ENCODE assay signal across 4 cellular contexts in genomic region chr1:8040586-8040985, GRCh38.
TF ChIP-seq lines count a peak whose summit lies in the region.

No MANE protein-coding gene starts in this region.

TF ChIP-seq in A549, 52 proteins besides CTCF, POLR2A, EP300 and RAD21 (continues in another document):
- TF ChIP-seq SMC3 (IDR thresholded peaks at IDR 0.05): no peak; the same call in 2 of the 3 replicates
- no peak for TF ChIP-seq ESRRA (IDR thresholded peaks at IDR 0.05; ENCODE audit: borderline replicate concordance, low read length)
- peak; percentile 63 for TF ChIP-seq FOSL2 (IDR thresholded peaks at IDR 0.05)
- TF ChIP-seq FOSL2 (CRISPR knock-in tag; IDR thresholded peaks at IDR 0.05): peak; percentile 90
- TF ChIP-seq, protein P1, sequence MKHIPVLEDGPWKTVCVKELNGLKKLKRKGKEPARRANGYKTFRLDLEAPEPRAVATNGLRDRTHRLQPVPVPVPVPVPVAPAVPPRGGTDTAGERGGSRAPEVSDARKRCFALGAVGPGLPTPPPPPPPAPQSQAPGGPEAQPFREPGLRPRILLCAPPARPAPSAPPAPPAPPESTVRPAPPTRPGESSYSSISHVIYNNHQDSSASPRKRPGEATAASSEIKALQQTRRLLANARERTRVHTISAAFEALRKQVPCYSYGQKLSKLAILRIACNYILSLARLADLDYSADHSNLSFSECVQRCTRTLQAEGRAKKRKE (CRISPR knock-in tag; IDR thresholded peaks at IDR 0.05; ENCODE audit: low read depth): peak; percentile 45; the same call in 1 of the 2 replicates
- peak; percentile 34; the same call in 1 of the 2 replicates for TF ChIP-seq GATA3 (IDR thresholded peaks at IDR 0.05; ENCODE audit: borderline replicate concordance)
- no peak for TF ChIP-seq HOXA7 (CRISPR knock-in tag; IDR thresholded peaks at IDR 0.05)
- TF ChIP-seq NFE2L2 (conservative IDR thresholded peaks at IDR 0.05; ENCODE audit: low read length): 0 out of 2 replicates have a peak, but pooled peaks have one; percentile 27
- TF ChIP-seq ZSCAN20 (CRISPR knock-in tag; IDR thresholded peaks at IDR 0.05): peak; percentile 93
- TF ChIP-seq HEYL (CRISPR knock-in tag; IDR thresholded peaks at IDR 0.05): no peak; the same call in 1 of the 2 replicates
- TF ChIP-seq JUN (IDR thresholded peaks at IDR 0.05): peak in 1 of 2 experiments; percentile 45; a peak in 1 of 5 replicates
- TF ChIP-seq MAFK (IDR thresholded peaks at IDR 0.05; ENCODE audit: partially characterized antibody): peak; percentile 76
- no peak for TF ChIP-seq NPAS2 (CRISPR knock-in tag; IDR thresholded peaks at IDR 0.05; ENCODE audit: borderline replicate concordance)
- no peak for TF ChIP-seq CBX8 (IDR thresholded peaks at IDR 0.05)
- no peak for TF ChIP-seq HMGXB4 (CRISPR knock-in tag; IDR thresholded peaks at IDR 0.05; ENCODE audit: borderline replicate concordance)
- no peak for TF ChIP-seq FOSB (CRISPR knock-in tag; IDR thresholded peaks at IDR 0.05)
- TF ChIP-seq RFX5 (IDR thresholded peaks at IDR 0.05): no peak
- TF ChIP-seq CBX2 (IDR thresholded peaks at IDR 0.05; ENCODE audit: borderline replicate concordance, low read depth): no peak
- TF ChIP-seq KDM1A (IDR thresholded peaks at IDR 0.05; ENCODE audit: low read depth): no peak

TF ChIP-seq in IMR-90, 13 proteins besides CTCF, POLR2A, EP300 and RAD21:
- TF ChIP-seq MXI1 (IDR thresholded peaks at IDR 0.05; ENCODE audit: borderline replicate concordance, low read depth, low read length) (no peak), MAFK (IDR thresholded peaks at IDR 0.05; ENCODE audit: low read depth, low read length) (peak; percentile 35; the same call in 1 of the 2 replicates), MAZ (IDR thresholded peaks at IDR 0.05; ENCODE audit: borderline replicate concordance, low read depth, low read length) (no peak), FOS (IDR thresholded peaks at IDR 0.05; ENCODE audit: low read depth, low read length) (peak; percentile 67), NFE2L2 (IDR thresholded peaks at IDR 0.05; ENCODE audit: low read depth, low read length) (peak; percentile 77)
TF ChIP-seq in IMR-90: peak in this region for 3.

TF ChIP-seq in GM12878, 131 proteins besides CTCF, POLR2A, EP300 and RAD21:
- TF ChIP-seq RAD51 (IDR thresholded peaks at IDR 0.05) (no peak), SIN3A (IDR thresholded peaks at IDR 0.05; ENCODE audit: low read depth, low read length) (no peak), ATF3 (IDR thresholded peaks at IDR 0.05; ENCODE audit: borderline replicate concordance, extremely low read depth, low read depth, low read length) (no peak), RUNX3 (IDR thresholded peaks at IDR 0.05; ENCODE audit: low read length) (no peak), IRF4 (IDR thresholded peaks at IDR 0.05; ENCODE audit: low read depth, low read length) (no peak), ZNF207 (IDR thresholded peaks at IDR 0.05; ENCODE audit: borderline replicate concordance) (no peak), E2F4 (IDR thresholded peaks at IDR 0.05; ENCODE audit: low read depth, low read length) (no peak), SMAD1 (IDR thresholded peaks at IDR 0.05; ENCODE audit: low read depth, partially characterized antibody) (no peak), CREB1 (IDR thresholded peaks at IDR 0.05; ENCODE audit: low read depth) (no peak), USF1 (IDR thresholded peaks at IDR 0.05; ENCODE audit: borderline replicate concordance, extremely low read length, insufficient read depth, low read depth, low read length) (no peak), PAX8 (IDR thresholded peaks at IDR 0.05) (no peak), CBX5 (IDR thresholded peaks at IDR 0.05; ENCODE audit: low read depth) (no peak), IKZF2 (IDR thresholded peaks at IDR 0.05) (no peak), KLF5 (IDR thresholded peaks at IDR 0.05; ENCODE audit: partially characterized antibody) (no peak), BRCA1 (IDR thresholded peaks at IDR 0.05; ENCODE audit: low read depth, low read length) (no peak), BHLHE40 (IDR thresholded peaks at IDR 0.05; ENCODE audit: borderline replicate concordance in 1 of 2, low read depth in 2 of 2, low read length in 1 of 2) (no peak), MAX (IDR thresholded peaks at IDR 0.05; ENCODE audit: low read depth, low read length) (no peak), MLLT1 (IDR thresholded peaks at IDR 0.05) (no peak)

TF ChIP-seq in HepG2, 621 proteins besides CTCF, POLR2A, EP300 and RAD21 (continues in another document):
- TF ChIP-seq, protein P2, sequence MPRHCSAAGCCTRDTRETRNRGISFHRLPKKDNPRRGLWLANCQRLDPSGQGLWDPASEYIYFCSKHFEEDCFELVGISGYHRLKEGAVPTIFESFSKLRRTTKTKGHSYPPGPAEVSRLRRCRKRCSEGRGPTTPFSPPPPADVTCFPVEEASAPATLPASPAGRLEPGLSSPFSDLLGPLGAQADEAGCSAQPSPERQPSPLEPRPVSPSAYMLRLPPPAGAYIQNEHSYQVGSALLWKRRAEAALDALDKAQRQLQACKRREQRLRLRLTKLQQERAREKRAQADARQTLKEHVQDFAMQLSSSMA (CRISPR knock-in tag; IDR thresholded peaks at IDR 0.05): no peak
- TF ChIP-seq NFE2L2 (IDR thresholded peaks at IDR 0.05; ENCODE audit: low read length): peak; percentile 80; the same call in 1 of the 2 replicates
- no peak for TF ChIP-seq IRX3 (CRISPR knock-in tag; IDR thresholded peaks at IDR 0.05; ENCODE audit: borderline replicate concordance, low read depth)
- TF ChIP-seq ZNF235 (CRISPR knock-in tag; IDR thresholded peaks at IDR 0.05; ENCODE audit: borderline replicate concordance): no peak
- no peak for TF ChIP-seq SOX13 (IDR thresholded peaks at IDR 0.05)
- TF ChIP-seq SOX13 (CRISPR knock-in tag; conservative IDR thresholded peaks at IDR 0.05 in 1 of 2, IDR thresholded peaks at IDR 0.05 in 1 of 2): peak in 1 of 2 experiments; percentile 81; a peak in 2 of 4 replicates
- no peak for TF ChIP-seq ZNF749 (CRISPR knock-in tag; IDR thresholded peaks at IDR 0.05; ENCODE audit: borderline replicate concordance)
- TF ChIP-seq CEBPB (IDR thresholded peaks at IDR 0.05; ENCODE audit: borderline replicate concordance, low read depth, low read length): peak; percentile 0; the same call in 1 of the 2 replicates
- TF ChIP-seq BCL6 (CRISPR knock-in tag; IDR thresholded peaks at IDR 0.05): peak; percentile 77
- no peak for TF ChIP-seq FOXO1 (CRISPR knock-in tag; IDR thresholded peaks at IDR 0.05)
- 0 out of 2 replicates have a peak, but pooled peaks have one; percentile 44 for TF ChIP-seq TGIF2 (CRISPR knock-in tag; IDR thresholded peaks at IDR 0.05)
- TF ChIP-seq REL (CRISPR knock-in tag; conservative IDR thresholded peaks at IDR 0.05): no peak
- no peak for TF ChIP-seq RBAK (CRISPR knock-in tag; IDR thresholded peaks at IDR 0.05)
- TF ChIP-seq NFYB (CRISPR knock-in tag; IDR thresholded peaks at IDR 0.05): peak; percentile 64
- TF ChIP-seq, protein P3, sequence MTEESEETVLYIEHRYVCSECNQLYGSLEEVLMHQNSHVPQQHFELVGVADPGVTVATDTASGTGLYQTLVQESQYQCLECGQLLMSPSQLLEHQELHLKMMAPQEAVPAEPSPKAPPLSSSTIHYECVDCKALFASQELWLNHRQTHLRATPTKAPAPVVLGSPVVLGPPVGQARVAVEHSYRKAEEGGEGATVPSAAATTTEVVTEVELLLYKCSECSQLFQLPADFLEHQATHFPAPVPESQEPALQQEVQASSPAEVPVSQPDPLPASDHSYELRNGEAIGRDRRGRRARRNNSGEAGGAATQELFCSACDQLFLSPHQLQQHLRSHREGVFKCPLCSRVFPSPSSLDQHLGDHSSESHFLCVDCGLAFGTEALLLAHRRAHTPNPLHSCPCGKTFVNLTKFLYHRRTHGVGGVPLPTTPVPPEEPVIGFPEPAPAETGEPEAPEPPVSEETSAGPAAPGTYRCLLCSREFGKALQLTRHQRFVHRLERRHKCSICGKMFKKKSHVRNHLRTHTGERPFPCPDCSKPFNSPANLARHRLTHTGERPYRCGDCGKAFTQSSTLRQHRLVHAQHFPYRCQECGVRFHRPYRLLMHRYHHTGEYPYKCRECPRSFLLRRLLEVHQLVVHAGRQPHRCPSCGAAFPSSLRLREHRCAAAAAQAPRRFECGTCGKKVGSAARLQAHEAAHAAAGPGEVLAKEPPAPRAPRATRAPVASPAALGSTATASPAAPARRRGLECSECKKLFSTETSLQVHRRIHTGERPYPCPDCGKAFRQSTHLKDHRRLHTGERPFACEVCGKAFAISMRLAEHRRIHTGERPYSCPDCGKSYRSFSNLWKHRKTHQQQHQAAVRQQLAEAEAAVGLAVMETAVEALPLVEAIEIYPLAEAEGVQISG (CRISPR knock-in tag; IDR thresholded peaks at IDR 0.05): no peak
- peak; percentile 62 for TF ChIP-seq CEBPG (CRISPR knock-in tag; IDR thresholded peaks at IDR 0.05)
- TF ChIP-seq CREM (IDR thresholded peaks at IDR 0.05): peak; percentile 41; the same call in 1 of the 2 replicates
- TF ChIP-seq CREM (CRISPR knock-in tag; IDR thresholded peaks at IDR 0.05): no peak
- no peak for TF ChIP-seq ZNF546 (CRISPR knock-in tag; conservative IDR thresholded peaks at IDR 0.05)
- peak; percentile 38; the same call in 1 of the 2 replicates for TF ChIP-seq POGZ (CRISPR knock-in tag; IDR thresholded peaks at IDR 0.05)
- no peak for TF ChIP-seq ZBTB42 (CRISPR knock-in tag; IDR thresholded peaks at IDR 0.05)
- 0 out of 2 replicates have a peak, but pooled peaks have one; percentile 24 for TF ChIP-seq ZBTB26 (CRISPR knock-in tag; IDR thresholded peaks at IDR 0.05; ENCODE audit: borderline replicate concordance)
- no peak for TF ChIP-seq ZNF780A (CRISPR knock-in tag; IDR thresholded peaks at IDR 0.05)
- TF ChIP-seq SMAD1 (CRISPR knock-in tag; IDR thresholded peaks at IDR 0.05; ENCODE audit: borderline replicate concordance, low read depth): no peak
- TF ChIP-seq, protein P4, sequence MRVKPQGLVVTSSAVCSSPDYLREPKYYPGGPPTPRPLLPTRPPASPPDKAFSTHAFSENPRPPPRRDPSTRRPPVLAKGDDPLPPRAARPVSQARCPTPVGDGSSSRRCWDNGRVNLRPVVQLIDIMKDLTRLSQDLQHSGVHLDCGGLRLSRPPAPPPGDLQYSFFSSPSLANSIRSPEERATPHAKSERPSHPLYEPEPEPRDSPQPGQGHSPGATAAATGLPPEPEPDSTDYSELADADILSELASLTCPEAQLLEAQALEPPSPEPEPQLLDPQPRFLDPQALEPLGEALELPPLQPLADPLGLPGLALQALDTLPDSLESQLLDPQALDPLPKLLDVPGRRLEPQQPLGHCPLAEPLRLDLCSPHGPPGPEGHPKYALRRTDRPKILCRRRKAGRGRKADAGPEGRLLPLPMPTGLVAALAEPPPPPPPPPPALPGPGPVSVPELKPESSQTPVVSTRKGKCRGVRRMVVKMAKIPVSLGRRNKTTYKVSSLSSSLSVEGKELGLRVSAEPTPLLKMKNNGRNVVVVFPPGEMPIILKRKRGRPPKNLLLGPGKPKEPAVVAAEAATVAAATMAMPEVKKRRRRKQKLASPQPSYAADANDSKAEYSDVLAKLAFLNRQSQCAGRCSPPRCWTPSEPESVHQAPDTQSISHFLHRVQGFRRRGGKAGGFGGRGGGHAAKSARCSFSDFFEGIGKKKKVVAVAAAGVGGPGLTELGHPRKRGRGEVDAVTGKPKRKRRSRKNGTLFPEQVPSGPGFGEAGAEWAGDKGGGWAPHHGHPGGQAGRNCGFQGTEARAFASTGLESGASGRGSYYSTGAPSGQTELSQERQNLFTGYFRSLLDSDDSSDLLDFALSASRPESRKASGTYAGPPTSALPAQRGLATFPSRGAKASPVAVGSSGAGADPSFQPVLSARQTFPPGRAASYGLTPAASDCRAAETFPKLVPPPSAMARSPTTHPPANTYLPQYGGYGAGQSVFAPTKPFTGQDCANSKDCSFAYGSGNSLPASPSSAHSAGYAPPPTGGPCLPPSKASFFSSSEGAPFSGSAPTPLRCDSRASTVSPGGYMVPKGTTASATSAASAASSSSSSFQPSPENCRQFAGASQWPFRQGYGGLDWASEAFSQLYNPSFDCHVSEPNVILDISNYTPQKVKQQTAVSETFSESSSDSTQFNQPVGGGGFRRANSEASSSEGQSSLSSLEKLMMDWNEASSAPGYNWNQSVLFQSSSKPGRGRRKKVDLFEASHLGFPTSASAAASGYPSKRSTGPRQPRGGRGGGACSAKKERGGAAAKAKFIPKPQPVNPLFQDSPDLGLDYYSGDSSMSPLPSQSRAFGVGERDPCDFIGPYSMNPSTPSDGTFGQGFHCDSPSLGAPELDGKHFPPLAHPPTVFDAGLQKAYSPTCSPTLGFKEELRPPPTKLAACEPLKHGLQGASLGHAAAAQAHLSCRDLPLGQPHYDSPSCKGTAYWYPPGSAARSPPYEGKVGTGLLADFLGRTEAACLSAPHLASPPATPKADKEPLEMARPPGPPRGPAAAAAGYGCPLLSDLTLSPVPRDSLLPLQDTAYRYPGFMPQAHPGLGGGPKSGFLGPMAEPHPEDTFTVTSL (CRISPR knock-in tag; IDR thresholded peaks at IDR 0.05; ENCODE audit: borderline replicate concordance): peak; percentile 62; the same call in 1 of the 2 replicates
- TF ChIP-seq ETV5 (CRISPR knock-in tag; IDR thresholded peaks at IDR 0.05; ENCODE audit: borderline replicate concordance): peak; percentile 37; the same call in 1 of the 2 replicates
- TF ChIP-seq ZBTB46 (CRISPR knock-in tag; IDR thresholded peaks at IDR 0.05; ENCODE audit: borderline replicate concordance): no peak
- TF ChIP-seq ELF3 (CRISPR knock-in tag; IDR thresholded peaks at IDR 0.05): peak; percentile 70; the same call in 1 of the 2 replicates
- TF ChIP-seq, protein P5, sequence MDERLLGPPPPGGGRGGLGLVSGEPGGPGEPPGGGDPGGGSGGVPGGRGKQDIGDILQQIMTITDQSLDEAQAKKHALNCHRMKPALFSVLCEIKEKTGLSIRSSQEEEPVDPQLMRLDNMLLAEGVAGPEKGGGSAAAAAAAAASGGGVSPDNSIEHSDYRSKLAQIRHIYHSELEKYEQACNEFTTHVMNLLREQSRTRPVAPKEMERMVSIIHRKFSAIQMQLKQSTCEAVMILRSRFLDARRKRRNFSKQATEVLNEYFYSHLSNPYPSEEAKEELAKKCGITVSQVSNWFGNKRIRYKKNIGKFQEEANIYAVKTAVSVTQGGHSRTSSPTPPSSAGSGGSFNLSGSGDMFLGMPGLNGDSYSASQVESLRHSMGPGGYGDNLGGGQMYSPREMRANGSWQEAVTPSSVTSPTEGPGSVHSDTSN (CRISPR knock-in tag; IDR thresholded peaks at IDR 0.05): 0 out of 2 replicates have a peak, but pooled peaks have one; percentile 19
- no peak for TF ChIP-seq MAZ (IDR thresholded peaks at IDR 0.05; ENCODE audit: borderline replicate concordance, low read depth, low read length)
- TF ChIP-seq MAZ (CRISPR knock-in tag; IDR thresholded peaks at IDR 0.05; ENCODE audit: low read depth): no peak
- peak; percentile 83 for TF ChIP-seq FOXA3 (CRISPR knock-in tag; IDR thresholded peaks at IDR 0.05)
